15 cellular contexts compared by ENCODE assay signal in the genomic region with DNA sequence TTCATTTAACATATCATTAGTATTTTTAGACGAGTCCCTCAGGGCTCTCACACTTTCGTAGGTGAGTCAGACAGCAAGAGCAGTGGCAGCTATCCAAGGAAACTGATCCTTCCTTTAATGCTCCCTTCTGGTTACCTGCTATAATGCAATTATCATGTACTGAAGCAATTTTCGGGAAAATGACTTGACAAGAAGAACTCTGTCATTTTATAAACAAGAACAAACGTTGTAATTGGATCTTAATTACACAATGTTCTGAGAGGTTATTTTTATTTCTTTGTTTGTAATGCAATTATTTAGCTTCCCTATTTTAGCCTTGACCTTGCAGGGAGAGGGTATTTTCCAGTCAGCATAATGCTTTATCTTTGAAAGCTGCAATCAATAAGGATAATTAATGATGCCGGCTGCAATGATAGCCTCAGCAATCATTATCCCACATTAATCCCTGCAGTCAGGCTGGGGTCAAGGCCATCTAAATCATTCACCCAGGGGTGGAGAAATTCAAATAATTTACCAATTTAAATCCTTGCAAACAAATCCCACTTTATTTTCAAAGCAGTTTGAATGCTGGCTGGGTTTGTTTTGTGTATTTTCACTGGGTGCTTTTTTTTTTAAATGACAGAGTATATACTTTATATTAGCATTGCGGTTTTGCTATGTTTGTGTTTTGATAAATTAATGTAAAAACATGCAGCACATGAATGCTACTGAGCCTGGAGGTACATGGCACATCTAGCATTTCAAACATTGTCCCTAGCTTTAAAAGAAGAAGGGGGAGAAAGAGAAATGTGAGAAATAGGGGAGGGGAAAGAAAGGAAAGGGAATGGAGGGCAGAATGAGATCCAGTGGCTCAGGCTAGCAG.
DNase-seq lines count a peak whose midpoint lies in the region; TF ChIP-seq lines count a peak whose summit lies in the region.
"Had no signal": no experiment of that assay in that cellular context is flagged by ENCODE, and none has a peak within 500 bp of the region (broad histone marks: within the 10 kb centered on the region; RNA-seq: fewer than 3 reads in every experiment).

No MANE protein-coding gene starts in this region.

- peak; percentile 63 for DNase-seq in DMS153 treated with DMSO at 0.1 percent for 48 hours (lab: John Stamatoyannopoulos, UW; ENCODE audit: unreplicated experiment)
- DNase-seq in NCI-H1105 treated with DMSO at 0.1 percent for 48 hours (lab: John Stamatoyannopoulos, UW): peak; percentile 100
- DNase-seq in NCI-H748 treated with DMSO at 0.1 percent for 48 hours (lab: John Stamatoyannopoulos, UW): peak; percentile 75
- peak; percentile 11 for DNase-seq in fibroblast of villous mesenchyme (ENCODE audit: low read depth)
- no peak for DNase-seq in Peyer's patch
- no peak for DNase-seq in central memory CD4-positive, alpha-beta T cell
- no peak for DNase-seq in GM10248 (ENCODE audit: extremely low spot score)
- no peak for DNase-seq in putamen (ENCODE audit: low spot score)
- DNase-seq: activated T-cell treated with anti-CD3 and anti-CD28 coated beads for 4 hours, GOT3, mesenchymal stem cell, MG63, small intestine, stomach, T-helper 1 cell had no signal

- POLR2A ChIA-PET in GM10248 (lab: Yijun Ruan, JAX): no interaction called here

- H3K36me3 ChIP-seq in Peyer's patch: no peaks in the 10 kb centered on the region
- H3K36me3 ChIP-seq: MG63, stomach had no signal

- H3K9me3 ChIP-seq in Peyer's patch: no peaks in the 10 kb centered on the region
- H3K9me3 ChIP-seq: stomach had no signal

- no peaks in the 10 kb centered on the region for H3K4me1 ChIP-seq in Peyer's patch
- H3K4me1 ChIP-seq: stomach had no signal

- no peaks in the 10 kb centered on the region for H3K27me3 ChIP-seq in Peyer's patch
- H3K27me3 ChIP-seq: MG63, stomach had no signal

- H3K4me3 ChIP-seq in fibroblast of villous mesenchyme (ENCODE audit: low read depth, low read length) (no peak overlapping the region), Peyer's patch (no peak overlapping the region)
- H3K4me3 ChIP-seq: MG63, stomach had no signal

- no peak for TF ChIP-seq CTCF in fibroblast of villous mesenchyme (IDR thresholded peaks at IDR 0.05; ENCODE audit: insufficient read depth, low read depth, low read length)
- no peak for TF ChIP-seq CTCF in Peyer's patch (IDR thresholded peaks at IDR 0.05)
- no peak for TF ChIP-seq CTCF in GM10248 (IDR thresholded peaks at IDR 0.05; ENCODE audit: control extremely low read depth, extremely low read depth, low read depth, missing control alignments)

- CTCF ChIA-PET in GM10248 (lab: Yijun Ruan, JAX): interaction anchor here (1.2 to 2.3 kb wide), 2 partner anchors 9 to 22 kb away, joined by 3 to 10 read pairs; no protein-coding TSS in a partner anchor

- TF ChIP-seq POLR2A in Peyer's patch (IDR thresholded peaks at IDR 0.05): no peak

- H3K27ac ChIP-seq in Peyer's patch: no peak overlapping the region
- H3K27ac ChIP-seq: stomach had no signal

Comparison
In these comparisons a context has a peak if more than half of its experiments do, and no peak if none do; other contexts are left out.
1. DNase-seq: peak in DMS153 treated with DMSO at 0.1 percent for 48 hours (single experiment), NCI-H1105 treated with DMSO at 0.1 percent for 48 hours (single experiment), NCI-H748 treated with DMSO at 0.1 percent for 48 hours (single experiment) and fibroblast of villous mesenchyme (single experiment); none in Peyer's patch (0 of 3), central memory CD4-positive, alpha-beta T cell (single experiment), GM10248 (single experiment) and putamen (single experiment).